ENCODE assay signal across 12 cellular contexts in genomic region chr6:108651781-108652227, GRCh38.
DNase-seq lines count a peak whose midpoint lies in the region; ATAC-seq and TF ChIP-seq lines count a peak whose summit lies in the region.
"Had no signal": no experiment of that assay in that cellular context is flagged by ENCODE, and none has a peak within 500 bp of the region (broad histone marks: within the 10 kb centered on the region; RNA-seq: fewer than 3 reads in every experiment).

No MANE protein-coding gene starts in this region.

- TF ChIP-seq CTCF in AG04450 (IDR thresholded peaks at IDR 0.05; ENCODE audit: low read depth, low read length): no peak
- TF ChIP-seq CTCF in RWPE1 (conservative IDR thresholded peaks at IDR 0.05; ENCODE audit: low read depth): no peak
- no peak for TF ChIP-seq CTCF in fibroblast of lung (conservative IDR thresholded peaks at IDR 0.05 in 1 of 2, IDR thresholded peaks at IDR 0.05 in 1 of 2; ENCODE audit: low read depth in 1 of 2, low read length in 2 of 2)
- TF ChIP-seq CTCF in glutamatergic neuron (IDR thresholded peaks at IDR 0.05; ENCODE audit: partially characterized antibody, unreplicated experiment): no peak

- H3K9me3 Mint-ChIP-seq in activated CD4-positive, alpha-beta memory T cell treated with anti-CD3 and anti-CD28 coated beads, Interleukin-2, amount 10 ng/mL, durations not matched to agents 7 days and 5 days: no peaks in the 10 kb centered on the region
- H3K9me3 Mint-ChIP-seq in glutamatergic neuron (ENCODE audit: unreplicated experiment): peaks cover 3% of the 10 kb centered on the region
- H3K9me3 Mint-ChIP-seq: activated CD4-positive, alpha-beta T cell treated with anti-CD3 and anti-CD28 coated beads, Interleukin-2, amount 10 ng/mL, durations not matched to agents 7 days and 5 days; IgD-negative memory B cell had no signal

- H3K4me1 ChIP-seq in fibroblast of lung (ENCODE audit: control insufficient read depth, extremely low read depth, insufficient read depth, low read length): peaks cover 57% of the 10 kb centered on the region

- H3K4me3 ChIP-seq in AG04450 (ENCODE audit: low read depth, low read length) (no peak overlapping the region), fibroblast of lung (replicated peaks in 1 of 4; ENCODE audit: control extremely low read depth in 1 of 4, insufficient read depth in 1 of 4, low read depth in 3 of 4, low read length in 4 of 4) (peak overlapping the region in 1 of 4 experiments; percentile 29)
- H3K4me3 ChIP-seq: BLaER1 had no signal

- peaks cover 21% of the 10 kb centered on the region for H3K4me1 Mint-ChIP-seq in activated CD4-positive, alpha-beta memory T cell treated with anti-CD3 and anti-CD28 coated beads, Interleukin-2, amount 10 ng/mL, durations not matched to agents 7 days and 5 days
- H3K4me1 Mint-ChIP-seq in glutamatergic neuron (ENCODE audit: low read depth, unreplicated experiment): peaks cover 6% of the 10 kb centered on the region

- H3K27ac ChIP-seq in AG04450 (ENCODE audit: low read depth, low read length) (peak overlapping the region; percentile 90), RWPE1 (peak overlapping the region; percentile 86), fibroblast of lung (ENCODE audit: insufficient read depth, low read length) (peak overlapping the region; percentile 91)
- H3K27ac ChIP-seq: BLaER1 had no signal

- POLR2A ChIA-PET in AG04450 (lab: Yijun Ruan, JAX): interaction anchor here (0.5 to 1.8 kb wide), 8 partner anchors 29 to 94 kb away, joined by 4 to 14 read pairs (median 4); partner anchors contain the start of gene FOXO3
- POLR2A ChIA-PET in RWPE1 (lab: Yijun Ruan, JAX; ENCODE audit: low non-redundant PET): no interaction called here
- POLR2A ChIA-PET in activated CD4-positive, alpha-beta memory T cell treated with anti-CD3 and anti-CD28 coated beads, Interleukin-2, amount 10 ng/mL, durations not matched to agents 7 days and 5 days (lab: Charles Lee): no interaction called here

- H3K36me3 ChIP-seq in fibroblast of lung (ENCODE audit: control insufficient read depth, insufficient read depth, low read length): no peaks in the 10 kb centered on the region

- H3K4me3 Mint-ChIP-seq in activated CD4-positive, alpha-beta memory T cell treated with anti-CD3 and anti-CD28 coated beads, Interleukin-2, amount 10 ng/mL, durations not matched to agents 7 days and 5 days: no peak overlapping the region
- H3K4me3 Mint-ChIP-seq in glutamatergic neuron (ENCODE audit: unreplicated experiment): no peak overlapping the region
- H3K4me3 Mint-ChIP-seq: activated CD4-positive, alpha-beta T cell treated with anti-CD3 and anti-CD28 coated beads, Interleukin-2, amount 10 ng/mL, durations not matched to agents 7 days and 5 days; IgD-negative memory B cell had no signal

- no peak overlapping the region for H3K27ac Mint-ChIP-seq in activated CD4-positive, alpha-beta memory T cell treated with anti-CD3 and anti-CD28 coated beads, Interleukin-2, amount 10 ng/mL, durations not matched to agents 7 days and 5 days
- H3K27ac Mint-ChIP-seq in glutamatergic neuron (ENCODE audit: unreplicated experiment): no peak overlapping the region
- H3K27ac Mint-ChIP-seq: activated CD4-positive, alpha-beta T cell treated with anti-CD3 and anti-CD28 coated beads, Interleukin-2, amount 10 ng/mL, durations not matched to agents 7 days and 5 days had no signal

- H3K4me2 ChIP-seq in fibroblast of lung (ENCODE audit: extremely low read depth, insufficient read depth, low read length): peak overlapping the region; percentile 60
- H3K4me2 ChIP-seq: BLaER1 had no signal

- peak; percentile 67 for DNase-seq in AG04450 (ENCODE audit: low read depth, low spot score)
- peak; percentile 26 for DNase-seq in RWPE1 (ENCODE audit: low spot score)
- peak; percentile 86 to 92 for DNase-seq in fibroblast of lung (ENCODE audit: low read depth in 2 of 2)
- DNase-seq in non-pigmented ciliary epithelial cell (ENCODE audit: low read depth): peak; percentile 63
- DNase-seq in stimulated activated CD8-positive, alpha-beta memory T cell treated with anti-CD3 and anti-CD28 coated beads, Interleukin-4, amount 100 ng/mL, for 48 hours: no peak
- DNase-seq in activated CD4-positive, alpha-beta memory T cell treated with anti-CD3 and anti-CD28 coated beads, Interleukin-2, amount 10 ng/mL, durations not matched to agents 7 days and 5 days: no peak
- no peak for DNase-seq in glutamatergic neuron
- DNase-seq: activated CD4-positive, alpha-beta T cell treated with anti-CD3 and anti-CD28 coated beads, Interleukin-2, amount 10 ng/mL, durations not matched to agents 7 days and 5 days had no signal

- H3K27me3 ChIP-seq in AG04450 (ENCODE audit: control insufficient read depth, insufficient read depth, low read length) (no peaks in the 10 kb centered on the region), fibroblast of lung (ENCODE audit: control insufficient read depth, insufficient read depth, low read length) (no peaks in the 10 kb centered on the region)
- H3K27me3 ChIP-seq: BLaER1 had no signal

- H3K27me3 Mint-ChIP-seq in activated CD4-positive, alpha-beta memory T cell treated with anti-CD3 and anti-CD28 coated beads, Interleukin-2, amount 10 ng/mL, durations not matched to agents 7 days and 5 days: no peaks in the 10 kb centered on the region
- H3K27me3 Mint-ChIP-seq in glutamatergic neuron (ENCODE audit: unreplicated experiment): no peaks in the 10 kb centered on the region
- H3K27me3 Mint-ChIP-seq: activated CD4-positive, alpha-beta T cell treated with anti-CD3 and anti-CD28 coated beads, Interleukin-2, amount 10 ng/mL, durations not matched to agents 7 days and 5 days had no signal

- H3K9ac ChIP-seq in fibroblast of lung (ENCODE audit: insufficient read depth, low read length): peak overlapping the region; percentile 5
- H3K9ac ChIP-seq: BLaER1 had no signal

- H3K36me3 Mint-ChIP-seq in activated CD4-positive, alpha-beta memory T cell treated with anti-CD3 and anti-CD28 coated beads, Interleukin-2, amount 10 ng/mL, durations not matched to agents 7 days and 5 days (ENCODE audit: low read depth): no peaks in the 10 kb centered on the region
- no peaks in the 10 kb centered on the region for H3K36me3 Mint-ChIP-seq in glutamatergic neuron (ENCODE audit: unreplicated experiment)

- H4K20me1 ChIP-seq in fibroblast of lung (ENCODE audit: control insufficient read depth, extremely low read depth, insufficient read depth, low read length): no peaks in the 10 kb centered on the region

- no peak overlapping the region for H2AFZ ChIP-seq in fibroblast of lung (ENCODE audit: low read length)

- H3K9me3 ChIP-seq in AG04450 (ENCODE audit: control insufficient read depth, insufficient read depth, low read length) (no peaks in the 10 kb centered on the region), fibroblast of lung (ENCODE audit: control insufficient read depth, insufficient read depth, low read depth, low read length) (no peaks in the 10 kb centered on the region)
- H3K9me3 ChIP-seq: BLaER1 had no signal

- CTCF ChIA-PET in AG04450 (lab: Charles Lee) (interaction anchor here (1.6 kb wide), 1 partner anchor 421 kb away, joined by 5 read pairs; no protein-coding TSS in a partner anchor), RWPE1 (lab: Yijun Ruan, JAX) (no interaction called here)
- CTCF ChIA-PET in activated CD4-positive, alpha-beta memory T cell treated with anti-CD3 and anti-CD28 coated beads, Interleukin-2, amount 10 ng/mL, durations not matched to agents 7 days and 5 days (lab: Charles Lee): interaction anchor here (1.1 kb wide), 1 partner anchor 422 kb away, joined by 3 read pairs; no protein-coding TSS in a partner anchor

- peaks cover 69% of the 10 kb centered on the region for H3K79me2 ChIP-seq in fibroblast of lung (ENCODE audit: control insufficient read depth, insufficient read depth, low read length)

- no peak for ATAC-seq in GM19324 (IDR thresholded peaks at IDR 0.05; ENCODE audit: low FRiP score, unreplicated experiment)
- ATAC-seq: HCT116 had no signal

Comparison
In these comparisons a context has a peak if more than half of its experiments do, and no peak if none do; other contexts are left out.
1. DNase-seq: peak in AG04450 (single experiment), RWPE1 (single experiment), fibroblast of lung (2 of 2) and non-pigmented ciliary epithelial cell (single experiment); none in stimulated activated CD8-positive, alpha-beta memory T cell treated with anti-CD3 and anti-CD28 coated beads, Interleukin-4, amount 100 ng/mL, for 48 hours (single experiment), activated CD4-positive, alpha-beta memory T cell treated with anti-CD3 and anti-CD28 coated beads, Interleukin-2, amount 10 ng/mL, durations not matched to agents 7 days and 5 days (single experiment) and glutamatergic neuron (single experiment).
2. Peak in every context shown above with its lines, with median percentiles within 50 percentile points of each other: H3K27ac ChIP-seq.